Comparison of ENCODE assay signal across 34 cellular contexts in genomic region chrX:25070038-25070437, GRCh38. TPM values are rescaled to one million over a fixed set of nuclear protein-coding genes. Genes with fewer than 3 reads are reported as not detected.
"Had no signal": no experiment of that assay in that cellular context is flagged by ENCODE, and none has a peak within 500 bp of the region (broad histone marks: within the 10 kb centered on the region; RNA-seq: fewer than 3 reads in every experiment).

No MANE protein-coding gene starts in this region.

- H3K4me1 Mint-ChIP-seq: nephron; neural progenitor cell; stimulated activated memory B cell treated with anti-CD40 and anti-IgM and Interleukin-4, amounts not matched to agents 10 μg/mL and 1 μg/mL and 100 μg/mL, for 72 hours had no signal

- DNase-seq: natural killer cell; occipital lobe; ovary; posterior cingulate gyrus; psoas muscle; right cardiac atrium; spleen; stimulated activated CD4-positive, alpha-beta T cell treated with anti-CD3 and anti-CD28 coated beads, Interleukin-12 subunit alpha, Interleukin-12 subunit beta, amount 100 ng/mL, for 4 hours; stimulated activated CD4-positive, alpha-beta T cell treated with anti-CD3 and anti-CD28 coated beads, Interleukin-1b, Interleukin-23, amount 100 ng/mL, for 48 hours; stimulated activated CD4-positive, alpha-beta T cell treated with anti-CD3 and anti-CD28 coated beads, Interleukin-4, amount 100 ng/mL, for 1 hour; stimulated activated CD4-positive, alpha-beta T cell treated with anti-CD3 and anti-CD28 coated beads, Interleukin-4, amount 100 ng/mL, for 4 hours; stimulated activated CD8-positive, alpha-beta memory T cell treated with anti-CD3 and anti-CD28 coated beads, Interleukin-4, amount 100 ng/mL, for 48 hours; stimulated activated naive CD4-positive, alpha-beta T cell; stimulated activated naive CD8-positive, alpha-beta T cell treated with anti-CD3 and anti-CD28 coated beads, Interleukin-15, amount 100 ng/mL, for 72 hours; stimulated activated naive CD8-positive, alpha-beta T cell treated with anti-CD3 and anti-CD28 coated beads, Interleukin-15, Interleukin-2, amounts not matched to agents 100 U/mL and 50 U/mL, for 24 hours; substantia nigra; testis; tibial artery; transverse colon; upper lobe of right lung; uterus had no signal

- H3K9me3 ChIP-seq: ovary, spleen, suprapubic skin, testis, transverse colon, upper lobe of right lung, uterus had no signal

- H3K79me2 ChIP-seq: parathyroid adenoma had no signal

- H3K4me3 Mint-ChIP-seq: natural killer cell; nephron; neural progenitor cell; stimulated activated memory B cell treated with anti-CD40 and anti-IgM and Interleukin-4, amounts not matched to agents 10 μg/mL and 1 μg/mL and 100 μg/mL, for 72 hours; stimulated activated naive CD8-positive, alpha-beta T cell treated with anti-CD3 and anti-CD28 coated beads, Interleukin-15, amount 100 ng/mL, for 72 hours; type B pancreatic cell had no signal

- H2AFZ ChIP-seq: neural progenitor cell, parathyroid adenoma had no signal

- H3K36me3 ChIP-seq: neural progenitor cell, ovary, spleen, suprapubic skin, tibial artery, transverse colon, upper lobe of right lung, uterus had no signal

- H3K27ac Mint-ChIP-seq: natural killer cell; nephron; neural progenitor cell; progenitor cell of endocrine pancreas; stimulated activated memory B cell treated with anti-CD40 and anti-IgM and Interleukin-4, amounts not matched to agents 10 μg/mL and 1 μg/mL and 100 μg/mL, for 72 hours; stimulated activated naive CD8-positive, alpha-beta T cell treated with anti-CD3 and anti-CD28 coated beads, Interleukin-15, amount 100 ng/mL, for 72 hours; type B pancreatic cell had no signal

- H3K4me2 ChIP-seq: neural progenitor cell, smooth muscle cell had no signal

- H3K27me3 Mint-ChIP-seq: stimulated activated naive CD8-positive, alpha-beta T cell treated with anti-CD3 and anti-CD28 coated beads, Interleukin-15, amount 100 ng/mL, for 72 hours had no signal

- H3K9ac ChIP-seq: neural progenitor cell, parathyroid adenoma had no signal

- ATAC-seq: natural killer cell; psoas muscle; right cardiac atrium; sciatic nerve; stimulated activated memory B cell treated with anti-CD40 and anti-IgM and Interleukin-4, amounts not matched to agents 10 μg/mL and 1 μg/mL and 100 μg/mL, for 72 hours; stimulated activated naive CD8-positive, alpha-beta T cell treated with anti-CD3 and anti-CD28 coated beads, Interleukin-15, amount 100 ng/mL, for 72 hours; stimulated activated naive CD8-positive, alpha-beta T cell treated with anti-CD3 and anti-CD28 coated beads, Interleukin-15, Interleukin-2, amounts not matched to agents 100 U/mL and 50 U/mL, for 24 hours; upper lobe of right lung had no signal

- H3K36me3 Mint-ChIP-seq: natural killer cell; neural progenitor cell; stimulated activated memory B cell treated with anti-CD40 and anti-IgM and Interleukin-4, amounts not matched to agents 10 μg/mL and 1 μg/mL and 100 μg/mL, for 72 hours; type B pancreatic cell had no signal

- H3K27me3 ChIP-seq: neural progenitor cell, ovary, spleen, suprapubic skin, testis, tibial artery, transverse colon, upper lobe of right lung, uterus had no signal

- H3K27ac ChIP-seq: neural progenitor cell, ovary, parathyroid adenoma, psoas muscle, skin epidermis, spleen, suprapubic skin, testis, tibial artery, transverse colon, upper lobe of right lung, uterus had no signal

- H3K4me1 ChIP-seq: neural progenitor cell, parathyroid adenoma, psoas muscle, spleen, suprapubic skin, testis, tibial artery, transverse colon, upper lobe of right lung, uterus had no signal

- H3K4me3 ChIP-seq: neural progenitor cell, ovary, psoas muscle, skin epidermis, smooth muscle cell, spleen, suprapubic skin, testis, tibial artery, transverse colon, upper lobe of right lung, uterus had no signal

RNA-seq across cellular contexts. Expression of gene ARX, which starts 54.3 kb away (rescaled TPM):
- total RNA-seq: natural killer cell, osteoblast, renal cortical epithelial cell, right cardiac atrium, sciatic nerve, smooth muscle cell, transverse colon, upper lobe of right lung, urinary bladder had no signal
- polyA plus RNA-seq: right cardiac atrium, smooth muscle cell, spleen, urinary bladder had no signal
